In genomic region chr17:10729334-10730193, GRCh38 we compare ENCODE assay signal across 1 cellular context.
TF ChIP-seq lines count a peak whose summit lies in the region.

Gene TMEM220, minus strand, starts transcription at chr17:10730023. Its CDS starts 172 bp downstream, at chr17:10729851.

TF ChIP-seq in GM12878, 131 proteins besides CTCF, POLR2A, EP300 and RAD21 (continued from another document):
- TF ChIP-seq, protein P1, sequence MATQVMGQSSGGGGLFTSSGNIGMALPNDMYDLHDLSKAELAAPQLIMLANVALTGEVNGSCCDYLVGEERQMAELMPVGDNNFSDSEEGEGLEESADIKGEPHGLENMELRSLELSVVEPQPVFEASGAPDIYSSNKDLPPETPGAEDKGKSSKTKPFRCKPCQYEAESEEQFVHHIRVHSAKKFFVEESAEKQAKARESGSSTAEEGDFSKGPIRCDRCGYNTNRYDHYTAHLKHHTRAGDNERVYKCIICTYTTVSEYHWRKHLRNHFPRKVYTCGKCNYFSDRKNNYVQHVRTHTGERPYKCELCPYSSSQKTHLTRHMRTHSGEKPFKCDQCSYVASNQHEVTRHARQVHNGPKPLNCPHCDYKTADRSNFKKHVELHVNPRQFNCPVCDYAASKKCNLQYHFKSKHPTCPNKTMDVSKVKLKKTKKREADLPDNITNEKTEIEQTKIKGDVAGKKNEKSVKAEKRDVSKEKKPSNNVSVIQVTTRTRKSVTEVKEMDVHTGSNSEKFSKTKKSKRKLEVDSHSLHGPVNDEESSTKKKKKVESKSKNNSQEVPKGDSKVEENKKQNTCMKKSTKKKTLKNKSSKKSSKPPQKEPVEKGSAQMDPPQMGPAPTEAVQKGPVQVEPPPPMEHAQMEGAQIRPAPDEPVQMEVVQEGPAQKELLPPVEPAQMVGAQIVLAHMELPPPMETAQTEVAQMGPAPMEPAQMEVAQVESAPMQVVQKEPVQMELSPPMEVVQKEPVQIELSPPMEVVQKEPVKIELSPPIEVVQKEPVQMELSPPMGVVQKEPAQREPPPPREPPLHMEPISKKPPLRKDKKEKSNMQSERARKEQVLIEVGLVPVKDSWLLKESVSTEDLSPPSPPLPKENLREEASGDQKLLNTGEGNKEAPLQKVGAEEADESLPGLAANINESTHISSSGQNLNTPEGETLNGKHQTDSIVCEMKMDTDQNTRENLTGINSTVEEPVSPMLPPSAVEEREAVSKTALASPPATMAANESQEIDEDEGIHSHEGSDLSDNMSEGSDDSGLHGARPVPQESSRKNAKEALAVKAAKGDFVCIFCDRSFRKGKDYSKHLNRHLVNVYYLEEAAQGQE (IDR thresholded peaks at IDR 0.05; ENCODE audit: low read depth, low read length) = no peak
TF ChIP-seq in GM12878: peak in this region for 9.
